8 cellular contexts compared by ENCODE assay signal in genomic region chr4:15004701-15005301, GRCh38. TPM values are rescaled to one million over a fixed set of nuclear protein-coding genes. Genes with fewer than 3 reads are reported as not detected.
A peak's percentile ranks its signal among the peaks of the same experiment; 100 is the strongest.
DNase-seq lines count a peak whose midpoint lies in the region; ATAC-seq and TF ChIP-seq lines count a peak whose summit lies in the region.

No MANE protein-coding gene starts in this region.

- peak overlapping the region; percentile 98 for H3K27ac Mint-ChIP-seq in dendritic cell treated with granulocyte-macrophage colony-stimulating factor and Interleukin-4, amounts not matched to agents 40 ng/mL and 50 ng/mL, for 4 days

- H3K36me3 Mint-ChIP-seq in dendritic cell treated with granulocyte-macrophage colony-stimulating factor and Interleukin-4, amounts not matched to agents 40 ng/mL and 50 ng/mL, for 4 days (ENCODE audit: low read depth) = peaks cover 41% of the 10 kb centered on the region

- no peaks in the 10 kb centered on the region for H3F3A ChIP-seq in Loucy (ENCODE audit: low read depth)

- no peak overlapping the region for H2AFZ ChIP-seq in Loucy (ENCODE audit: low read length)

- H3K4me3 ChIP-seq in Loucy (ENCODE audit: low read length, poor library complexity, severe bottlenecking) (peak overlapping the region; percentile 84), liver (ENCODE audit: low read depth in 1 of 3, low read length in 3 of 3) (peak overlapping the region; percentile 64 to 94 (median 89))

- H3K4me2 ChIP-seq in Loucy (ENCODE audit: low read depth, low read length, poor library complexity, severe bottlenecking) = peak overlapping the region; percentile 75

- TF ChIP-seq CTCF in Loucy (conservative IDR thresholded peaks at IDR 0.05; ENCODE audit: low read length) = no peak
- no peak for TF ChIP-seq CTCF in liver (IDR thresholded peaks at IDR 0.05; ENCODE audit: low read depth, low read length, missing input control)

- H3K9me3 Mint-ChIP-seq in dendritic cell treated with granulocyte-macrophage colony-stimulating factor and Interleukin-4, amounts not matched to agents 40 ng/mL and 50 ng/mL, for 4 days = no peaks in the 10 kb centered on the region

- DNase-seq in NCI-H2081 (lab: John Stamatoyannopoulos, UW) (peak; percentile 44 to 63), NCI-H2081 treated with DMSO at 0.1 percent for 48 hours (lab: John Stamatoyannopoulos, UW) (no peak)
- peak; percentile 9 for DNase-seq in activated CD4-positive, alpha-beta T cell treated with anti-CD3 and anti-CD28 coated beads, Interleukin-2, amount 50 U/mL, for 24 hours (ENCODE audit: low read depth in 1 of 2, low spot score in 1 of 2)
- DNase-seq in stimulated activated CD4-positive, alpha-beta T cell treated with anti-CD3 and anti-CD28 coated beads, Interleukin-4, amount 100 ng/mL, for 24 hours = peak; percentile 48

- H3K27ac ChIP-seq in liver (ENCODE audit: low read depth in 1 of 2, low read length in 2 of 2) = peak overlapping the region; percentile 95 to 97

- WGBS in liver = under 1% methylated on average over 46 of the region's 46 CpGs

- H3K9me3 ChIP-seq in Loucy (ENCODE audit: insufficient read depth, low read depth, low read length) = no peaks in the 10 kb centered on the region
- H3K9me3 ChIP-seq in liver (ENCODE audit: control insufficient read depth in 4 of 4, low read length in 3 of 4) = no peaks in the 10 kb centered on the region

- no peaks in the 10 kb centered on the region for H3K9me2 ChIP-seq in Loucy (replicated peaks; ENCODE audit: low read depth, low read length)

- ATAC-seq in GM18907 (IDR thresholded peaks at IDR 0.05; ENCODE audit: unreplicated experiment) = no peak

- H4K20me1 ChIP-seq in Loucy (ENCODE audit: insufficient read depth, low read length, poor library complexity, severe bottlenecking) = peaks cover 40% of the 10 kb centered on the region

- H3K4me3 Mint-ChIP-seq in dendritic cell treated with granulocyte-macrophage colony-stimulating factor and Interleukin-4, amounts not matched to agents 40 ng/mL and 50 ng/mL, for 4 days = peak overlapping the region; percentile 80

- H3K4me1 Mint-ChIP-seq in dendritic cell treated with granulocyte-macrophage colony-stimulating factor and Interleukin-4, amounts not matched to agents 40 ng/mL and 50 ng/mL, for 4 days (ENCODE audit: low read depth) = peaks cover 12% of the 10 kb centered on the region

- H3K36me3 ChIP-seq in Loucy (ENCODE audit: insufficient read depth, low read length) (no peaks in the 10 kb centered on the region), liver (ENCODE audit: control insufficient read depth in 4 of 4, insufficient read depth in 3 of 4, low read depth in 1 of 4, low read length in 3 of 4) (peaks cover 0 to 15% (median 6%) of the 10 kb centered on the region in 4 donors)

- H3K27me3 ChIP-seq in Loucy (ENCODE audit: insufficient read depth, low read length, poor library complexity, severe bottlenecking) = no peaks in the 10 kb centered on the region
- H3K27me3 ChIP-seq in liver (ENCODE audit: control insufficient read depth in 4 of 4, insufficient read depth in 4 of 4, low read length in 3 of 4) = no peaks in the 10 kb centered on the region

- H3K79me2 ChIP-seq in Loucy (ENCODE audit: insufficient read depth, low read length) = peaks cover 55% of the 10 kb centered on the region

- H3K9ac ChIP-seq in Loucy (ENCODE audit: low read depth, low read length, poor library complexity, severe bottlenecking) (peak overlapping the region; percentile 74), liver (ENCODE audit: low read depth in 1 of 2, low read length in 2 of 2) (peak overlapping the region; percentile 40 to 92)

- peak in 1 of 2 donors; percentile 61 for TF ChIP-seq RAD21 in liver (IDR thresholded peaks at IDR 0.05)

- H3K27me3 Mint-ChIP-seq in dendritic cell treated with granulocyte-macrophage colony-stimulating factor and Interleukin-4, amounts not matched to agents 40 ng/mL and 50 ng/mL, for 4 days = no peaks in the 10 kb centered on the region

- H3K4me1 ChIP-seq in Loucy (ENCODE audit: insufficient read depth, low read length, poor library complexity, severe bottlenecking) = peaks cover 58% of the 10 kb centered on the region
- peaks cover 1 to 21% (median 7%) of the 10 kb centered on the region in 4 donors for H3K4me1 ChIP-seq in liver (ENCODE audit: control insufficient read depth in 4 of 4, insufficient read depth in 4 of 4, low read length in 3 of 4)

- intact Hi-C loops in dendritic cell treated with granulocyte-macrophage colony-stimulating factor and Interleukin-4, amounts not matched to agents 40 ng/mL and 50 ng/mL, for 4 days (cut with micrococcal nuclease) = loop anchor here (5.0 to 10.0 kb wide), 8 partner anchors 38 to 1520 kb away; partner anchors contain the start of genes BOD1L1, FAM200B and RAB28

TF ChIP-seq in liver, 16 proteins besides CTCF, POLR2A, EP300 and RAD21:
- TF ChIP-seq YY1 (IDR thresholded peaks at IDR 0.05) (peak; percentile 70), SP1 (IDR thresholded peaks at IDR 0.05) (peak; percentile 51), HNF4A (conservative IDR thresholded peaks at IDR 0.05) (peak; percentile 29 to 44), EGR1 (IDR thresholded peaks at IDR 0.05; ENCODE audit: low read depth in 2 of 2) (no peak), RXRA (IDR thresholded peaks at IDR 0.05) (peak; percentile 6 to 27), FOXA2 (IDR thresholded peaks at IDR 0.05) (no peak), NR2F2 (IDR thresholded peaks at IDR 0.05) (no peak), FOXA1 (IDR thresholded peaks at IDR 0.05) (no peak), JUND (IDR thresholded peaks at IDR 0.05) (peak in 1 of 2 donors; percentile 45), REST (IDR thresholded peaks at IDR 0.05) (peak; percentile 56), GABPA (IDR thresholded peaks at IDR 0.05 in 1 of 2, conservative IDR thresholded peaks at IDR 0.05 in 1 of 2) (no peak), TAF1 (conservative IDR thresholded peaks at IDR 0.05) (peak; percentile 63), HNF4G (IDR thresholded peaks at IDR 0.05) (peak; percentile 6), MAX (IDR thresholded peaks at IDR 0.05) (no peak)

RNA-seq across cellular contexts. Expression of gene CPEB2, which starts 2.5 kb away (rescaled TPM):
- 10 to 100 TPM in 1 of 2 donors, 1 to 10 TPM in 1; 5.0 to 14.0 TPM for total RNA-seq in liver
- 1 to 10 TPM; 3.6 to 4.2 TPM for polyA plus RNA-seq in liver
